ENCODE assay signal across 19 cellular contexts in genomic region chr7:27030393-27031001, GRCh38.
DNase-seq lines count a peak whose midpoint lies in the region; ATAC-seq and TF ChIP-seq lines count a peak whose summit lies in the region.
"Had no signal": no experiment of that assay in that cellular context is flagged by ENCODE, and none has a peak within 500 bp of the region (broad histone marks: within the 10 kb centered on the region; RNA-seq: fewer than 3 reads in every experiment).

No MANE protein-coding gene starts in this region.

- DNase-seq in activated T-cell treated with anti-CD3 and anti-CD28 coated beads, Interleukin-2, amount 50 U/mL, for 24 hours: no peak
- DNase-seq in activated T-cell treated with anti-CD3 and anti-CD28 coated beads, Interleukin-2, amount 50 U/mL, for 4 hours: no peak
- peak; percentile 51 for DNase-seq in NCI-H146 (lab: John Stamatoyannopoulos, UW)
- peak; percentile 22 for DNase-seq in glutamatergic neuron
- no peak for DNase-seq in sciatic nerve (ENCODE audit: low spot score)
- no peak for DNase-seq in NCI-H187 treated with DMSO at 0.1 percent for 48 hours (lab: John Stamatoyannopoulos, UW)
- DNase-seq: activated CD4-positive, CD25-positive, alpha-beta regulatory T cell treated with anti-CD3 and anti-CD28 coated beads, Interleukin-2, amount 50 U/mL, for 72 hours; anterior cingulate cortex; Caco-2; heart right ventricle; Kasumi-1; left cardiac atrium; NCI-H1694; NCI-H748 treated with DMSO at 0.1 percent for 48 hours; T-helper 1 cell had no signal

- no peaks in the 10 kb centered on the region for H3K27me3 Mint-ChIP-seq in activated T-cell treated with anti-CD3 and anti-CD28 coated beads, Interleukin-2, amount 50 U/mL, for 24 hours
- no peaks in the 10 kb centered on the region for H3K27me3 Mint-ChIP-seq in activated T-cell treated with anti-CD3 and anti-CD28 coated beads, Interleukin-2, amount 50 U/mL, for 4 hours (ENCODE audit: low read depth)
- H3K27me3 Mint-ChIP-seq in glutamatergic neuron (ENCODE audit: unreplicated experiment): peaks cover 4% of the 10 kb centered on the region
- H3K27me3 Mint-ChIP-seq: stimulated activated naive CD8-positive, alpha-beta T cell treated with anti-CD3 and anti-CD28 coated beads, Interleukin-15, Interleukin-2, amounts not matched to agents 100 ng/mL and 50 ng/mL, for 24 hours had no signal

- H3K27ac Mint-ChIP-seq in activated T-cell treated with anti-CD3 and anti-CD28 coated beads, Interleukin-2, amount 50 U/mL, for 24 hours: peak overlapping the region; percentile 12
- H3K27ac Mint-ChIP-seq in glutamatergic neuron (ENCODE audit: unreplicated experiment): peak overlapping the region; percentile 68

- H3K9me3 Mint-ChIP-seq in activated T-cell treated with anti-CD3 and anti-CD28 coated beads, Interleukin-2, amount 50 U/mL, for 24 hours: no peaks in the 10 kb centered on the region
- H3K9me3 Mint-ChIP-seq in activated T-cell treated with anti-CD3 and anti-CD28 coated beads, Interleukin-2, amount 50 U/mL, for 4 hours: no peaks in the 10 kb centered on the region
- peaks cover 8% of the 10 kb centered on the region for H3K9me3 Mint-ChIP-seq in glutamatergic neuron (ENCODE audit: unreplicated experiment)
- H3K9me3 Mint-ChIP-seq: stimulated activated naive CD8-positive, alpha-beta T cell treated with anti-CD3 and anti-CD28 coated beads, Interleukin-15, Interleukin-2, amounts not matched to agents 100 ng/mL and 50 ng/mL, for 24 hours had no signal

- intact Hi-C loops in sciatic nerve (cut with DNase I): no loop called here

- no peak for TF ChIP-seq CTCF in glutamatergic neuron (IDR thresholded peaks at IDR 0.05; ENCODE audit: partially characterized antibody, unreplicated experiment)

- H3K4me3 Mint-ChIP-seq in activated T-cell treated with anti-CD3 and anti-CD28 coated beads, Interleukin-2, amount 50 U/mL, for 24 hours: no peak overlapping the region
- H3K4me3 Mint-ChIP-seq in activated T-cell treated with anti-CD3 and anti-CD28 coated beads, Interleukin-2, amount 50 U/mL, for 4 hours: no peak overlapping the region
- H3K4me3 Mint-ChIP-seq in glutamatergic neuron (ENCODE audit: unreplicated experiment): peak overlapping the region; percentile 16
- H3K4me3 Mint-ChIP-seq: stimulated activated naive CD8-positive, alpha-beta T cell treated with anti-CD3 and anti-CD28 coated beads, Interleukin-15, Interleukin-2, amounts not matched to agents 100 ng/mL and 50 ng/mL, for 24 hours had no signal

- no peak for ATAC-seq in activated T-cell treated with anti-CD3 and anti-CD28 coated beads, Interleukin-2, amount 50 U/mL, for 4 hours
- ATAC-seq in sciatic nerve (peak; percentile 28), HG03045 (IDR thresholded peaks at IDR 0.05; ENCODE audit: unreplicated experiment) (no peak), HG03025 (IDR thresholded peaks at IDR 0.05; ENCODE audit: low FRiP score, unreplicated experiment) (no peak)
- ATAC-seq: esophagus mucosa, heart right ventricle had no signal

- no peaks in the 10 kb centered on the region for H3K36me3 Mint-ChIP-seq in activated T-cell treated with anti-CD3 and anti-CD28 coated beads, Interleukin-2, amount 50 U/mL, for 24 hours (ENCODE audit: low read depth)
- H3K36me3 Mint-ChIP-seq in activated T-cell treated with anti-CD3 and anti-CD28 coated beads, Interleukin-2, amount 50 U/mL, for 4 hours (ENCODE audit: insufficient read depth): no peaks in the 10 kb centered on the region
- no peaks in the 10 kb centered on the region for H3K36me3 Mint-ChIP-seq in glutamatergic neuron (ENCODE audit: unreplicated experiment)

- peaks cover 24% of the 10 kb centered on the region for H3K4me1 Mint-ChIP-seq in activated T-cell treated with anti-CD3 and anti-CD28 coated beads, Interleukin-2, amount 50 U/mL, for 24 hours (ENCODE audit: low read depth)
- H3K4me1 Mint-ChIP-seq in activated T-cell treated with anti-CD3 and anti-CD28 coated beads, Interleukin-2, amount 50 U/mL, for 4 hours (ENCODE audit: low read depth): peaks cover 20% of the 10 kb centered on the region
- peaks cover 35% of the 10 kb centered on the region for H3K4me1 Mint-ChIP-seq in glutamatergic neuron (ENCODE audit: low read depth, unreplicated experiment)

Comparison
In these comparisons a context has a peak if more than half of its experiments do, and no peak if none do; other contexts are left out.
1. DNase-seq: peak in NCI-H146 (single experiment) and glutamatergic neuron (single experiment); none in activated T-cell treated with anti-CD3 and anti-CD28 coated beads, Interleukin-2, amount 50 U/mL, for 24 hours (single experiment), activated T-cell treated with anti-CD3 and anti-CD28 coated beads, Interleukin-2, amount 50 U/mL, for 4 hours (single experiment), sciatic nerve (single experiment) and NCI-H187 treated with DMSO at 0.1 percent for 48 hours (single experiment).